Comparison of ENCODE assay signal across 18 cellular contexts in genomic region chr10:99520040-99520803, GRCh38. TPM values are rescaled to one million over a fixed set of nuclear protein-coding genes. Genes with fewer than 3 reads are reported as not detected.
DNase-seq lines count a peak whose midpoint lies in the region; TF ChIP-seq lines count a peak whose summit lies in the region.
"Had no signal": no experiment of that assay in that cellular context is flagged by ENCODE, and none has a peak within 500 bp of the region (broad histone marks: within the 10 kb centered on the region; RNA-seq: fewer than 3 reads in every experiment).

No MANE protein-coding gene starts in this region.

- peak overlapping the region; percentile 25 for H2BK120ac ChIP-seq in trophoblast cell (ENCODE audit: insufficient read depth, low read length, poor library complexity)

- peaks cover 19% of the 10 kb centered on the region for H3K79me1 ChIP-seq in trophoblast cell (ENCODE audit: low read length)

- H3K4me1 ChIP-seq in hepatocyte (ENCODE audit: insufficient read depth) (peaks cover 24% of the 10 kb centered on the region), trophoblast cell (ENCODE audit: control insufficient read depth in 1 of 2, insufficient read depth in 2 of 2, low read length in 2 of 2) (peaks cover 37 to 45% of the 10 kb centered on the region in 2 experiments), right atrium auricular region (peaks cover 0 to 29% of the 10 kb centered on the region in 2 donors)
- H3K4me1 ChIP-seq: BLaER1 treated with 17β-estradiol and CSF1 and Interleukin-3, amounts not matched to agents 10 nM and 100 nM; testis had no signal

- peak overlapping the region; percentile 44 for H3K14ac ChIP-seq in trophoblast cell (ENCODE audit: low read length)

- H3K4me2 ChIP-seq in hepatocyte (peak overlapping the region; percentile 72), trophoblast cell (ENCODE audit: low read length) (peak overlapping the region; percentile 74)
- H3K4me2 ChIP-seq: BLaER1 treated with 17β-estradiol and CSF1 and Interleukin-3, amounts not matched to agents 10 nM and 100 nM had no signal

- DNase-seq in GM03348 (ENCODE audit: low spot score): peak; percentile 6
- no peak for DNase-seq in MG63
- DNase-seq in hepatocyte (ENCODE audit: low spot score): peak; percentile 56
- no peak for DNase-seq in trophoblast cell
- no peak for DNase-seq in right atrium auricular region (ENCODE audit: low spot score)
- DNase-seq in NCI-H82 treated with DMSO at 0.1 percent for 48 hours (lab: John Stamatoyannopoulos, UW; ENCODE audit: unreplicated experiment): no peak
- DNase-seq in HUDEP-2 (lab: John Stamatoyannopoulos, UW; ENCODE audit: unreplicated experiment in 76 of 76): no peak
- DNase-seq in stimulated activated CD4-positive, alpha-beta T cell treated with anti-CD3 and anti-CD28 coated beads, Interleukin-1b, Interleukin-23, amount 100 ng/mL, for 48 hours: no peak
- DNase-seq: activated CD4-positive, CD25-positive, alpha-beta regulatory T cell; activated gamma-delta T cell treated with Interleukin-2 at 50 U/mL for 16 hours; effector CD4-positive, alpha-beta T cell; NCI-H1105; PC-3; psoas muscle; T-cell; testis had no signal

- peak overlapping the region; percentile 61 for H3K18ac ChIP-seq in trophoblast cell (ENCODE audit: low read length)

- H4K20me1 ChIP-seq in hepatocyte (ENCODE audit: insufficient read depth, poor library complexity, severe bottlenecking): no peaks in the 10 kb centered on the region
- H4K20me1 ChIP-seq: BLaER1 treated with 17β-estradiol and CSF1 and Interleukin-3, amounts not matched to agents 10 nM and 100 nM had no signal

- H3K4me3 ChIP-seq in MG63: peak overlapping the region; percentile 20; the same call in 1 of the 2 replicates
- no peak overlapping the region for H3K4me3 ChIP-seq in hepatocyte
- H3K4me3 ChIP-seq in trophoblast cell (ENCODE audit: low read depth, low read length): peak overlapping the region; percentile 53
- no peak overlapping the region for H3K4me3 ChIP-seq in right atrium auricular region
- H3K4me3 ChIP-seq: BLaER1 treated with 17β-estradiol and CSF1 and Interleukin-3, amounts not matched to agents 10 nM and 100 nM; testis had no signal

- H3K4ac ChIP-seq in trophoblast cell (ENCODE audit: low read depth, low read length): no peak overlapping the region

- WGBS in hepatocyte (ENCODE audit: low lambda C conversion rate, missing lambda C conversion rate): 3% methylated on average over 46 of the region's 46 CpGs
- no CpG with 5 or more reads among the region's 46 CpGs for WGBS in trophoblast cell (ENCODE audit: extremely low coverage, insufficient coverage, insufficient read length)

- H4K12ac ChIP-seq in trophoblast cell (ENCODE audit: low read depth, low read length): no peak overlapping the region

- H3K9me3 ChIP-seq in MG63 (no peaks in the 10 kb centered on the region), hepatocyte (ENCODE audit: low read depth) (no peaks in the 10 kb centered on the region), trophoblast cell (ENCODE audit: insufficient read depth, low read depth, low read length) (no peaks in the 10 kb centered on the region), right atrium auricular region (no peaks in the 10 kb centered on the region)
- H3K9me3 ChIP-seq: psoas muscle, testis had no signal

- H3K79me2 ChIP-seq in hepatocyte: no peaks in the 10 kb centered on the region
- no peaks in the 10 kb centered on the region for H3K79me2 ChIP-seq in trophoblast cell (ENCODE audit: control insufficient read depth, insufficient read depth, low read length, poor library complexity)

- H2BK12ac ChIP-seq in trophoblast cell (ENCODE audit: low read length): peak overlapping the region; percentile 33

- peak overlapping the region; percentile 50 for H4K8ac ChIP-seq in trophoblast cell (ENCODE audit: low read depth, low read length)

- no peak overlapping the region for H2AK5ac ChIP-seq in trophoblast cell (ENCODE audit: low read length)

- H3K27me3 ChIP-seq in MG63: no peaks in the 10 kb centered on the region
- peaks cover 90% of the 10 kb centered on the region for H3K27me3 ChIP-seq in hepatocyte
- H3K27me3 ChIP-seq in trophoblast cell (ENCODE audit: insufficient read depth, low read length): peaks cover 25% of the 10 kb centered on the region
- peaks cover 33 to 50% of the 10 kb centered on the region in 2 donors for H3K27me3 ChIP-seq in right atrium auricular region
- H3K27me3 ChIP-seq: testis had no signal

- peak overlapping the region; percentile 55 for H4K91ac ChIP-seq in trophoblast cell (ENCODE audit: low read depth, low read length)

- H3K36me3 ChIP-seq in MG63 (no peaks in the 10 kb centered on the region), hepatocyte (replicated peaks; ENCODE audit: insufficient read depth, low read depth) (no peaks in the 10 kb centered on the region), trophoblast cell (ENCODE audit: control insufficient read depth in 1 of 2, insufficient read depth in 2 of 2, low read length in 2 of 2) (no peaks in the 10 kb centered on the region), right atrium auricular region (no peaks in the 10 kb centered on the region)
- H3K36me3 ChIP-seq: BLaER1 treated with 17β-estradiol and CSF1 and Interleukin-3, amounts not matched to agents 10 nM and 100 nM had no signal

- TF ChIP-seq CTCF in hepatocyte (IDR thresholded peaks at IDR 0.05; ENCODE audit: poor library complexity) (no peak), right atrium auricular region (IDR thresholded peaks at IDR 0.05) (no peak)

- no peak overlapping the region for H3K23ac ChIP-seq in trophoblast cell (ENCODE audit: low read length)

- no peak overlapping the region for H2BK5ac ChIP-seq in trophoblast cell (ENCODE audit: low read depth, low read length, poor library complexity)

- H3K9me2 ChIP-seq in hepatocyte (replicated peaks; ENCODE audit: insufficient read depth): no peaks in the 10 kb centered on the region

- peak overlapping the region; percentile 18 for H3K9ac ChIP-seq in trophoblast cell (ENCODE audit: low read length)
- H3K9ac ChIP-seq: BLaER1 treated with 17β-estradiol and CSF1 and Interleukin-3, amounts not matched to agents 10 nM and 100 nM had no signal

- H3K27ac ChIP-seq in hepatocyte: no peak overlapping the region
- no peak overlapping the region for H3K27ac ChIP-seq in trophoblast cell (ENCODE audit: low read depth, low read length)
- H3K27ac ChIP-seq in right atrium auricular region: no peak overlapping the region
- H3K27ac ChIP-seq: BLaER1 treated with 17β-estradiol and CSF1 and Interleukin-3, amounts not matched to agents 10 nM and 100 nM; psoas muscle; testis had no signal

- H2AFZ ChIP-seq in hepatocyte (no peak overlapping the region), trophoblast cell (ENCODE audit: insufficient read depth, low read length, poor library complexity) (no peak overlapping the region)

RNA-seq across cellular contexts. Expression of gene NKX2-3, which starts 12.5 kb away (rescaled TPM):
- total RNA-seq in MG63 (2014; rRNA removed; shearing (Covaris generic); ENCODE audit: low replicate concordance): 0.46 TPM in 1 of 2 replicates, not detected in the other
- total RNA-seq in hepatocyte: 0.17 and 0.24 TPM in 2 replicates
- not detected in 2 replicates for polyA plus RNA-seq in hepatocyte
- 6.7 and 7.6 TPM in 2 replicates for polyA plus RNA-seq in trophoblast cell (2013)
- not detected for total RNA-seq in right atrium auricular region
- total RNA-seq: HepG2, psoas muscle had no signal
- polyA plus RNA-seq: HepG2, psoas muscle had no signal

Comparison
In these comparisons a context has a peak if more than half of its experiments do, and no peak if none do; other contexts are left out.
1. DNase-seq: peak in GM03348 (single experiment) and hepatocyte (single experiment); none in MG63 (single experiment), trophoblast cell (0 of 2), right atrium auricular region (single experiment), NCI-H82 treated with DMSO at 0.1 percent for 48 hours (single experiment), HUDEP-2 (0 of 76) and stimulated activated CD4-positive, alpha-beta T cell treated with anti-CD3 and anti-CD28 coated beads, Interleukin-1b, Interleukin-23, amount 100 ng/mL, for 48 hours (single experiment).
2. H3K4me3 ChIP-seq: peak in MG63 (single experiment) and trophoblast cell (single experiment); none in hepatocyte (single experiment) and right atrium auricular region (0 of 2).